Comparison of ENCODE assay signal across 1 cellular context in genomic region chr18:8732442-8733360, GRCh38.
TF ChIP-seq lines count a peak whose summit lies in the region.

No MANE protein-coding gene starts in this region.

TF ChIP-seq in K562, 482 proteins besides CTCF, POLR2A, EP300 and RAD21:
- peak; percentile 78 for TF ChIP-seq ZNF316 (IDR thresholded peaks at IDR 0.05)
- TF ChIP-seq MAFF (IDR thresholded peaks at IDR 0.05; ENCODE audit: low read length), result peak; percentile 52; the same call in 1 of the 2 replicates
- TF ChIP-seq MAFK (IDR thresholded peaks at IDR 0.05; ENCODE audit: low read length), result peak; percentile 43; the same call in 1 of the 2 replicates
- TF ChIP-seq BRD9 (IDR thresholded peaks at IDR 0.05; ENCODE audit: low read depth, partially characterized antibody), result no peak
- TF ChIP-seq TRIM25 (IDR thresholded peaks at IDR 0.05; ENCODE audit: borderline replicate concordance), result no peak
- peak; percentile 7; the same call in 1 of the 2 replicates for TF ChIP-seq NFE2L1 (tag; IDR thresholded peaks at IDR 0.05; ENCODE audit: borderline replicate concordance, low read depth)
- peak; percentile 81 for TF ChIP-seq MAFG (tag; conservative IDR thresholded peaks at IDR 0.05)
- peak; percentile 79 for TF ChIP-seq NFE2 (IDR thresholded peaks at IDR 0.05; ENCODE audit: low read depth)
- TF ChIP-seq C11orf30 (IDR thresholded peaks at IDR 0.05; ENCODE audit: low read depth), result peak; percentile 67
